ENCODE assay signal across 12 cellular contexts in genomic region chr2:144453039-144453336, GRCh38.
A peak's percentile ranks its signal among the peaks of the same experiment; 100 is the strongest.
DNase-seq lines count a peak whose midpoint lies in the region; ATAC-seq and TF ChIP-seq lines count a peak whose summit lies in the region.
"Had no signal": no experiment of that assay in that cellular context is flagged by ENCODE, and none has a peak within 500 bp of the region (broad histone marks: within the 10 kb centered on the region; RNA-seq: fewer than 3 reads in every experiment).

No MANE protein-coding gene starts in this region.

- H3K36me3 Mint-ChIP-seq in activated naive CD8-positive, alpha-beta T cell: peaks cover 3% of the 10 kb centered on the region
- peaks cover 2% of the 10 kb centered on the region for H3K36me3 Mint-ChIP-seq in activated naive CD8-positive, alpha-beta T cell treated with anti-CD3 and anti-CD28 coated beads for 36 hours
- H3K36me3 Mint-ChIP-seq in effector memory CD8-positive, alpha-beta T cell (ENCODE audit: insufficient read depth): peaks cover 46% of the 10 kb centered on the region

- H3K36me3 ChIP-seq in upper lobe of right lung: no peaks in the 10 kb centered on the region
- H3K36me3 ChIP-seq: HAP-1 had no signal

- H3K27ac ChIP-seq in upper lobe of right lung: peak overlapping the region; percentile 65
- H3K27ac ChIP-seq: C4-2B had no signal

- no peaks in the 10 kb centered on the region for H3K9me3 Mint-ChIP-seq in activated naive CD8-positive, alpha-beta T cell (ENCODE audit: low read depth)
- H3K9me3 Mint-ChIP-seq in activated naive CD8-positive, alpha-beta T cell treated with anti-CD3 and anti-CD28 coated beads for 36 hours: no peaks in the 10 kb centered on the region
- H3K9me3 Mint-ChIP-seq in effector memory CD8-positive, alpha-beta T cell: no peaks in the 10 kb centered on the region

- H3K4me1 Mint-ChIP-seq in activated naive CD8-positive, alpha-beta T cell (ENCODE audit: low read depth): peaks cover 28% of the 10 kb centered on the region
- peaks cover 43% of the 10 kb centered on the region for H3K4me1 Mint-ChIP-seq in activated naive CD8-positive, alpha-beta T cell treated with anti-CD3 and anti-CD28 coated beads for 36 hours
- H3K4me1 Mint-ChIP-seq in effector memory CD8-positive, alpha-beta T cell (ENCODE audit: low read depth in 2 of 2): peaks cover 50 to 74% of the 10 kb centered on the region in 2 donors

- no peaks in the 10 kb centered on the region for H3K9me3 ChIP-seq in upper lobe of right lung
- H3K9me3 ChIP-seq: HAP-1 had no signal

- no peak for DNase-seq in activated naive CD8-positive, alpha-beta T cell treated with anti-CD3 and anti-CD28 coated beads for 36 hours
- DNase-seq in effector memory CD8-positive, alpha-beta T cell: no peak
- DNase-seq in myocyte (ENCODE audit: low read depth) (peak; percentile 25), upper lobe of right lung (no peak), sciatic nerve (ENCODE audit: low spot score) (no peak), NCI-H510A treated with DMSO at 0.1 percent for 48 hours (lab: John Stamatoyannopoulos, UW) (no peak), NCI-H345 (lab: John Stamatoyannopoulos, UW) (no peak)
- DNase-seq: RPMI8226; stimulated activated CD4-positive, alpha-beta T cell treated with anti-CD3 and anti-CD28 coated beads, Interleukin-12 subunit alpha, Interleukin-12 subunit beta, amount 100 ng/mL, for 4 hours had no signal

- no peaks in the 10 kb centered on the region for H3K27me3 ChIP-seq in upper lobe of right lung

- intact Hi-C loops in upper lobe of right lung (cut with DNase I): no loop called here
- intact Hi-C loops in sciatic nerve (cut with DNase I): no loop called here

- peaks cover 2% of the 10 kb centered on the region for H3K27me3 Mint-ChIP-seq in activated naive CD8-positive, alpha-beta T cell
- H3K27me3 Mint-ChIP-seq in activated naive CD8-positive, alpha-beta T cell treated with anti-CD3 and anti-CD28 coated beads for 36 hours: peaks cover 18% of the 10 kb centered on the region
- H3K27me3 Mint-ChIP-seq in effector memory CD8-positive, alpha-beta T cell: no peaks in the 10 kb centered on the region

- no peak for TF ChIP-seq CTCF in upper lobe of right lung (IDR thresholded peaks at IDR 0.05)

- peak overlapping the region; percentile 21 for H3K4me3 ChIP-seq in upper lobe of right lung
- H3K4me3 ChIP-seq: HAP-1 had no signal

- H3K4me3 Mint-ChIP-seq in activated naive CD8-positive, alpha-beta T cell: peak overlapping the region; percentile 57
- no peak overlapping the region for H3K4me3 Mint-ChIP-seq in activated naive CD8-positive, alpha-beta T cell treated with anti-CD3 and anti-CD28 coated beads for 36 hours
- peak overlapping the region; percentile 44 to 64 for H3K4me3 Mint-ChIP-seq in effector memory CD8-positive, alpha-beta T cell

- no peak overlapping the region for H3K27ac Mint-ChIP-seq in activated naive CD8-positive, alpha-beta T cell
- no peak overlapping the region for H3K27ac Mint-ChIP-seq in activated naive CD8-positive, alpha-beta T cell treated with anti-CD3 and anti-CD28 coated beads for 36 hours
- peak overlapping the region; percentile 73 to 91 for H3K27ac Mint-ChIP-seq in effector memory CD8-positive, alpha-beta T cell

- peak; percentile 6 for ATAC-seq in effector memory CD8-positive, alpha-beta T cell (replicated peaks)
- no peak for ATAC-seq in upper lobe of right lung
- ATAC-seq in sciatic nerve: no peak

- peaks cover 46% of the 10 kb centered on the region for H3K4me1 ChIP-seq in upper lobe of right lung

Comparison
In these comparisons a context has a peak if more than half of its experiments do, and no peak if none do; other contexts are left out.
1. H3K27ac Mint-ChIP-seq: peak in effector memory CD8-positive, alpha-beta T cell (2 of 2); none in activated naive CD8-positive, alpha-beta T cell (single experiment) and activated naive CD8-positive, alpha-beta T cell treated with anti-CD3 and anti-CD28 coated beads for 36 hours (single experiment).